Comparison of ENCODE assay signal across 11 cellular contexts in the genomic region with DNA sequence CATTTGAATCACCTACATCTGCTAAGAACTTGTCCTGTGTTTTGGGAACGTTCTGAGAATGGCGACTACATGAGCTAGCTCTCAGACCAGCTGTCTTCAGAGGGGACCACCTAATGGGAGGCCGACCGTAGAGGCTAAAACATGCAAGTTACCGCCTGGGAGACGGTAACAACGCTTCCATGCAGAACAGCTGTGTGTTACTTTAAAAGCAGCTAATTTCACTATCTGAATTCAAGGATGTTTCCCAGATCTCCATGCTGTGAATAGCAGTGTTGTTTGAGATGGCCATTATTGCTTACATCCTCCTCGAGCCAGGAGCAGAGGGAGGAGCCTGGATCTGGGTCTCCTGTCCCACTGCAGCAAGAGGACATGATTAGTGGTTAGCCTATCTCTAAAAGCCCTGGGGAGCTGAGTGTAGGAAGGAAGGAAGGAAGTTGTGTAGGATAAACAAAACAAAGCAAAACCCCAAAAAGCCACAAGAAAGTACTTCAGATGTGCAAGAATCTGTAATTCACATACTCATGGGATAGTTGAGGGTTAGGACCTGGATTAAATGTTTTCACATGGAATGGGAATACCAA. TPM values are rescaled to one million over a fixed set of nuclear protein-coding genes. Genes with fewer than 3 reads are reported as not detected.
DNase-seq lines count a peak whose midpoint lies in the region; ATAC-seq and TF ChIP-seq lines count a peak whose summit lies in the region.
"Had no signal": no experiment of that assay in that cellular context is flagged by ENCODE, and none has a peak within 500 bp of the region (broad histone marks: within the 10 kb centered on the region; RNA-seq: fewer than 3 reads in every experiment).

No MANE protein-coding gene starts in this region.

- H3K9me3 Mint-ChIP-seq in endothelial cell (ENCODE audit: unreplicated experiment), result no peaks in the 10 kb centered on the region
- H3K9me3 Mint-ChIP-seq: activated T-cell treated with anti-CD3 and anti-CD28 coated beads, Interleukin-2, amount 50 U/mL, for 4 hours had no signal

- no peak overlapping the region for H3K23ac ChIP-seq in mesendoderm (ENCODE audit: low read length)

- ATAC-seq in HG02884 (IDR thresholded peaks at IDR 0.05; ENCODE audit: unreplicated experiment), result no peak
- no peak for ATAC-seq in GM18511 (IDR thresholded peaks at IDR 0.05; ENCODE audit: unreplicated experiment)
- no peak for ATAC-seq in HG03521 (IDR thresholded peaks at IDR 0.05; ENCODE audit: unreplicated experiment)

- WGBS in mesendoderm (ENCODE audit: extremely low coverage, insufficient coverage, low lambda C conversion rate), result no CpG with 5 or more reads among the region's 8 CpGs

- peak overlapping the region; percentile 43 for H3K4me3 Mint-ChIP-seq in endothelial cell (ENCODE audit: unreplicated experiment)
- H3K4me3 Mint-ChIP-seq: activated T-cell treated with anti-CD3 and anti-CD28 coated beads, Interleukin-2, amount 50 U/mL, for 4 hours had no signal

- H4K8ac ChIP-seq in mesendoderm (ENCODE audit: low read depth, low read length), result no peak overlapping the region

- no peak for TF ChIP-seq CTCF in endothelial cell (IDR thresholded peaks at IDR 0.05; ENCODE audit: unreplicated experiment)

- H2AK5ac ChIP-seq in mesendoderm (ENCODE audit: low read length), result no peak overlapping the region

- H3K4me2 ChIP-seq in mesendoderm (ENCODE audit: low read length), result no peak overlapping the region

- H4K5ac ChIP-seq in mesendoderm (ENCODE audit: low read length), result no peak overlapping the region

- no peak overlapping the region for H3K18ac ChIP-seq in mesendoderm (ENCODE audit: low read length)

- H3K27ac ChIP-seq in mesendoderm (ENCODE audit: low read depth, low read length), result no peak overlapping the region

- peaks cover 9% of the 10 kb centered on the region for H3K27me3 ChIP-seq in mesendoderm (ENCODE audit: insufficient read depth, low read length, poor library complexity)

- DNase-seq in GDM1 (lab: John Stamatoyannopoulos, UW) (peak; percentile 13), Kasumi-1 (lab: John Stamatoyannopoulos, UW) (peak; percentile 38 to 43), endothelial cell (ENCODE audit: low spot score) (no peak), mesendoderm (peak; percentile 68), D341Med (ENCODE audit: low spot score) (no peak)
- DNase-seq: activated T-cell treated with anti-CD3 and anti-CD28 coated beads, Interleukin-2, amount 50 U/mL, for 4 hours; NCI-H1930; stimulated activated naive CD4-positive, alpha-beta T cell had no signal

- peaks cover 4% of the 10 kb centered on the region for H3K27me3 Mint-ChIP-seq in endothelial cell (ENCODE audit: unreplicated experiment)

- H3K79me2 ChIP-seq in mesendoderm (ENCODE audit: control insufficient read depth, insufficient read depth, low read length), result no peaks in the 10 kb centered on the region

- H3K4me1 Mint-ChIP-seq in endothelial cell (ENCODE audit: unreplicated experiment), result peaks cover 33% of the 10 kb centered on the region

- H3K9ac ChIP-seq in mesendoderm (ENCODE audit: low read length), result no peak overlapping the region

- no peak overlapping the region for H3K4ac ChIP-seq in mesendoderm (ENCODE audit: low read depth, low read length)

- H3K4me3 ChIP-seq in mesendoderm (ENCODE audit: low read length), result no peak overlapping the region

- H3K56ac ChIP-seq in mesendoderm (ENCODE audit: low read length), result no peak overlapping the region

- peaks cover 4% of the 10 kb centered on the region for H3K4me1 ChIP-seq in mesendoderm (ENCODE audit: control insufficient read depth, low read depth, low read length)

- no peak overlapping the region for H2BK15ac ChIP-seq in mesendoderm (replicated peaks; ENCODE audit: low read depth)

- H3K79me1 ChIP-seq in mesendoderm (ENCODE audit: low read length), result no peaks in the 10 kb centered on the region

- H2BK5ac ChIP-seq in mesendoderm (ENCODE audit: low read length), result no peak overlapping the region

- no peaks in the 10 kb centered on the region for H3K36me3 Mint-ChIP-seq in endothelial cell (ENCODE audit: low read depth, unreplicated experiment)

- H3K27ac Mint-ChIP-seq in endothelial cell (ENCODE audit: unreplicated experiment), result peak overlapping the region; percentile 1

- no peaks in the 10 kb centered on the region for H3K36me3 ChIP-seq in mesendoderm (ENCODE audit: control insufficient read depth, insufficient read depth, low read length)

- H2BK120ac ChIP-seq in mesendoderm (ENCODE audit: low read depth, low read length), result no peak overlapping the region

RNA-seq across cellular contexts. Expression of a gene that starts 50.9 kb away (rescaled TPM):
- total RNA-seq in endothelial cell (ENCODE audit: unreplicated experiment), result 389 TPM
- 104 TPM for polyA plus RNA-seq in mesendoderm (2013, experiment 1 of 2)
- polyA plus RNA-seq in mesendoderm (2013, experiment 2 of 2), result 104 TPM

Comparison
In these comparisons a context has a peak if more than half of its experiments do, and no peak if none do; other contexts are left out.
1. DNase-seq: peak in GDM1 (single experiment), Kasumi-1 (2 of 2) and mesendoderm (single experiment); none in endothelial cell (single experiment) and D341Med (single experiment).